8 cellular contexts compared by ENCODE assay signal in the genomic region with DNA sequence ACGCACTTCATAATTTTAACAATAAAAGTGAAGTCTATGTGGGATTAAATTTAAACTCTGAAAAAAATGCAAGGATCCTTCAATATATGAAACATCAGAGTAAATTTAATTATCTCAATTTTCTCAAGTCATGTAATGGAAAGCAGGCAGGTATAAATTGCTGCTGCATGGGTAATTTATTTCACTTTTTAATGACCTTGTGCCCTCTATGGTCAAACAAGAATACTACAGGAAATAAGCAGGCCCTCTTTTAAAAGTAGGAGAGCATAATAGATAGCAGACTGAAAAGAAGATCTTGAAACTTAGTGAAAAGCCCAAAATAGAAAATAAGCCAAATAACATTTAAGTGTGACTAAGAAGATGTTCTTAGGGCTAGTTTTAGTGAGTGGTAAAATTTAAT. TPM values are rescaled to one million over a fixed set of nuclear protein-coding genes. Genes with fewer than 3 reads are reported as not detected.
A peak's percentile ranks its signal among the peaks of the same experiment; 100 is the strongest.
DNase-seq lines count a peak whose midpoint lies in the region; ATAC-seq, FAIRE-seq and TF ChIP-seq lines count a peak whose summit lies in the region.

No MANE protein-coding gene starts in this region.

- peaks cover 4% of the 10 kb centered on the region for H3K36me3 Mint-ChIP-seq in T-helper 2 cell treated with Interferon-gamma antibody and Interleukin-4, amounts not matched to agents 5 μg/mL and 100 μg/mL, for 36 hours (ENCODE audit: low read depth)
- peaks cover 12% of the 10 kb centered on the region for H3K36me3 Mint-ChIP-seq in activated naive CD8-positive, alpha-beta T cell treated with anti-CD3 and anti-CD28 coated beads for 36 hours

- DNase-seq in AG08395 (ENCODE audit: low spot score) (peak; percentile 39), NOMO-1 (lab: John Stamatoyannopoulos, UW; ENCODE audit: unreplicated experiment in 2 of 2) (peak; percentile 40 to 60), fibroblast of peridontal ligament (ENCODE audit: extremely low read depth) (peak; percentile 13), H54 (ENCODE audit: insufficient read length, low spot score) (no peak), 8988T (no peak)
- no peak for DNase-seq in T-helper 2 cell treated with Interferon-gamma antibody and Interleukin-4, amounts not matched to agents 5 μg/mL and 100 μg/mL, for 36 hours (ENCODE audit: low spot score)
- no peak for DNase-seq in activated naive CD8-positive, alpha-beta T cell treated with anti-CD3 and anti-CD28 coated beads for 36 hours

- no peak overlapping the region for H3K27ac Mint-ChIP-seq in T-helper 2 cell treated with Interferon-gamma antibody and Interleukin-4, amounts not matched to agents 5 μg/mL and 100 μg/mL, for 36 hours
- no peak overlapping the region for H3K27ac Mint-ChIP-seq in activated naive CD8-positive, alpha-beta T cell treated with anti-CD3 and anti-CD28 coated beads for 36 hours

- no peak overlapping the region for H3K4me3 Mint-ChIP-seq in T-helper 2 cell treated with Interferon-gamma antibody and Interleukin-4, amounts not matched to agents 5 μg/mL and 100 μg/mL, for 36 hours
- no peak overlapping the region for H3K4me3 Mint-ChIP-seq in activated naive CD8-positive, alpha-beta T cell treated with anti-CD3 and anti-CD28 coated beads for 36 hours

- TF ChIP-seq POLR2A in H54 (IDR thresholded peaks at IDR 0.05; ENCODE audit: low read depth, low read length): no peak

- H3K9me3 Mint-ChIP-seq in T-helper 2 cell treated with Interferon-gamma antibody and Interleukin-4, amounts not matched to agents 5 μg/mL and 100 μg/mL, for 36 hours: no peaks in the 10 kb centered on the region
- H3K9me3 Mint-ChIP-seq in activated naive CD8-positive, alpha-beta T cell treated with anti-CD3 and anti-CD28 coated beads for 36 hours: peaks cover 3% of the 10 kb centered on the region

- ATAC-seq in GM18907 (IDR thresholded peaks at IDR 0.05; ENCODE audit: unreplicated experiment): peak; percentile 63

- no peaks in the 10 kb centered on the region for H3K27me3 Mint-ChIP-seq in T-helper 2 cell treated with Interferon-gamma antibody and Interleukin-4, amounts not matched to agents 5 μg/mL and 100 μg/mL, for 36 hours (ENCODE audit: low read depth)
- H3K27me3 Mint-ChIP-seq in activated naive CD8-positive, alpha-beta T cell treated with anti-CD3 and anti-CD28 coated beads for 36 hours: no peaks in the 10 kb centered on the region

- FAIRE-seq in H54 (lab: Jason Lieb, UNC): no peak

- H3K4me1 Mint-ChIP-seq in T-helper 2 cell treated with Interferon-gamma antibody and Interleukin-4, amounts not matched to agents 5 μg/mL and 100 μg/mL, for 36 hours (ENCODE audit: low read depth): no peaks in the 10 kb centered on the region
- H3K4me1 Mint-ChIP-seq in activated naive CD8-positive, alpha-beta T cell treated with anti-CD3 and anti-CD28 coated beads for 36 hours: peaks cover 3% of the 10 kb centered on the region

RNA-seq across cellular contexts. Expression of gene BCAS2, which starts 22.9 kb away (rescaled TPM):
- total RNA-seq in activated naive CD8-positive, alpha-beta T cell treated with anti-CD3 and anti-CD28 coated beads for 36 hours: 10 to 100 TPM; 68.0 to 69.1 TPM

RNA-seq across cellular contexts. Expression of gene TRIM33, which starts 47.5 kb away (rescaled TPM):
- total RNA-seq in activated naive CD8-positive, alpha-beta T cell treated with anti-CD3 and anti-CD28 coated beads for 36 hours: 10 to 100 TPM; 31.5 to 32.8 TPM

Comparison
In these comparisons a context has a peak if more than half of its experiments do, and no peak if none do; other contexts are left out.
1. DNase-seq: peak in AG08395 (single experiment), NOMO-1 (2 of 2) and fibroblast of peridontal ligament (single experiment); none in T-helper 2 cell treated with Interferon-gamma antibody and Interleukin-4, amounts not matched to agents 5 μg/mL and 100 μg/mL, for 36 hours (single experiment), activated naive CD8-positive, alpha-beta T cell treated with anti-CD3 and anti-CD28 coated beads for 36 hours (single experiment), H54 (single experiment) and 8988T (single experiment).